In genomic region chr2:3581367-3582262, GRCh38 we compare ENCODE assay signal across 20 cellular contexts. TPM values are rescaled to one million over a fixed set of nuclear protein-coding genes. Genes with fewer than 3 reads are reported as not detected.
DNase-seq lines count a peak whose midpoint lies in the region; ATAC-seq and TF ChIP-seq lines count a peak whose summit lies in the region.
"Had no signal": no experiment of that assay in that cellular context is flagged by ENCODE, and none has a peak within 500 bp of the region (broad histone marks: within the 10 kb centered on the region; RNA-seq: fewer than 3 reads in every experiment).

No MANE protein-coding gene starts in this region.

- no peaks in the 10 kb centered on the region for H3K9me2 ChIP-seq in Karpas-422 (replicated peaks; ENCODE audit: insufficient read depth, low read length)

- no peak overlapping the region for H2AFZ ChIP-seq in Karpas-422 (ENCODE audit: low read length)
- H2AFZ ChIP-seq: neural progenitor cell had no signal

- no peak overlapping the region for H3K4me3 ChIP-seq in Karpas-422 (ENCODE audit: low read length)
- H3K4me3 ChIP-seq: BLaER1, HAP-1, mucosa of descending colon, neural progenitor cell, thyroid gland had no signal

- H3K79me2 ChIP-seq in Karpas-422 (ENCODE audit: low read length): peaks cover 29% of the 10 kb centered on the region

- no peaks in the 10 kb centered on the region for H3K9me3 ChIP-seq in Karpas-422 (ENCODE audit: low read length)
- H3K9me3 ChIP-seq: BLaER1, HAP-1, mucosa of descending colon, thyroid gland had no signal

- no peaks in the 10 kb centered on the region for H3K9me3 Mint-ChIP-seq in activated naive CD8-positive, alpha-beta T cell treated with anti-CD3 and anti-CD28 coated beads, Interleukin-2, amount 50 U/mL, for 24 hours
- no peaks in the 10 kb centered on the region for H3K9me3 Mint-ChIP-seq in type B pancreatic cell
- H3K9me3 Mint-ChIP-seq: neural progenitor cell had no signal

- peaks cover 42% of the 10 kb centered on the region for H4K20me1 ChIP-seq in Karpas-422 (ENCODE audit: insufficient read depth, low read depth, low read length)

- H3K27ac ChIP-seq in 22Rv1 (0 out of 2 replicates have a peak overlapping the region, but pooled peaks have one; percentile 3), Karpas-422 (ENCODE audit: low read length) (no peak overlapping the region)
- H3K27ac ChIP-seq: BLaER1, HL-60, KMS-11, neural progenitor cell, thyroid gland had no signal

- H3K27me3 ChIP-seq in Karpas-422 (ENCODE audit: low read length): no peaks in the 10 kb centered on the region
- H3K27me3 ChIP-seq: BLaER1, neural progenitor cell, thyroid gland had no signal

- peaks cover 52% of the 10 kb centered on the region for H3K36me3 ChIP-seq in Karpas-422 (ENCODE audit: insufficient read depth, low read length)

- DNase-seq in DMS 273 (lab: John Stamatoyannopoulos, UW; ENCODE audit: unreplicated experiment) (peak; percentile 68), DMS 273 treated with DMSO at 0.1 percent for 48 hours (lab: John Stamatoyannopoulos, UW) (no peak), Karpas-422 (peak; percentile 53), GM20000 (ENCODE audit: low spot score) (no peak), type B pancreatic cell (ENCODE audit: extremely low spot score, unreplicated experiment) (no peak)
- no peak for DNase-seq in activated naive CD8-positive, alpha-beta T cell treated with anti-CD3 and anti-CD28 coated beads, Interleukin-2, amount 50 U/mL, for 24 hours
- DNase-seq: 8988T; amygdala; cerebellar nuclear complex; effector memory CD4-positive, alpha-beta T cell; mucosa of descending colon; thyroid gland had no signal

- H3K27ac Mint-ChIP-seq in activated naive CD8-positive, alpha-beta T cell treated with anti-CD3 and anti-CD28 coated beads, Interleukin-2, amount 50 U/mL, for 24 hours: peak overlapping the region; percentile 26
- H3K27ac Mint-ChIP-seq in type B pancreatic cell: no peak overlapping the region
- H3K27ac Mint-ChIP-seq: neural progenitor cell had no signal

- H3K4me3 Mint-ChIP-seq in activated naive CD8-positive, alpha-beta T cell treated with anti-CD3 and anti-CD28 coated beads, Interleukin-2, amount 50 U/mL, for 24 hours: no peak overlapping the region
- no peak overlapping the region for H3K4me3 Mint-ChIP-seq in type B pancreatic cell
- H3K4me3 Mint-ChIP-seq: neural progenitor cell had no signal

- H3K4me1 ChIP-seq in Karpas-422 (ENCODE audit: low read length): peaks cover 30% of the 10 kb centered on the region

- peaks cover 48% of the 10 kb centered on the region for H3K4me1 Mint-ChIP-seq in activated naive CD8-positive, alpha-beta T cell treated with anti-CD3 and anti-CD28 coated beads, Interleukin-2, amount 50 U/mL, for 24 hours
- peaks cover 37% of the 10 kb centered on the region for H3K4me1 Mint-ChIP-seq in type B pancreatic cell (ENCODE audit: unreplicated experiment)

- ATAC-seq in activated naive CD8-positive, alpha-beta T cell treated with anti-CD3 and anti-CD28 coated beads, Interleukin-2, amount 50 U/mL, for 24 hours: no peak
- ATAC-seq in HG03354 (IDR thresholded peaks at IDR 0.05; ENCODE audit: poor library complexity, severe bottlenecking, unreplicated experiment): no peak
- ATAC-seq: mucosa of descending colon had no signal

- H3K27me3 Mint-ChIP-seq in activated naive CD8-positive, alpha-beta T cell treated with anti-CD3 and anti-CD28 coated beads, Interleukin-2, amount 50 U/mL, for 24 hours: no peaks in the 10 kb centered on the region
- no peaks in the 10 kb centered on the region for H3K27me3 Mint-ChIP-seq in type B pancreatic cell

- H3K36me3 Mint-ChIP-seq in activated naive CD8-positive, alpha-beta T cell treated with anti-CD3 and anti-CD28 coated beads, Interleukin-2, amount 50 U/mL, for 24 hours (ENCODE audit: low read depth): peaks cover 76% of the 10 kb centered on the region
- H3K36me3 Mint-ChIP-seq in type B pancreatic cell: peaks cover 52% of the 10 kb centered on the region

- no peak overlapping the region for H3K9ac ChIP-seq in Karpas-422 (ENCODE audit: low read length)
- H3K9ac ChIP-seq: BLaER1, KMS-11, neural progenitor cell had no signal

- H3K4me2 ChIP-seq in Karpas-422 (ENCODE audit: low read depth, low read length, poor library complexity, severe bottlenecking): no peak overlapping the region
- H3K4me2 ChIP-seq: BLaER1, KMS-11, neural progenitor cell had no signal

- TF ChIP-seq CTCF in 22Rv1 (IDR thresholded peaks at IDR 0.05): no peak
- no peak for TF ChIP-seq CTCF in GM20000 (IDR thresholded peaks at IDR 0.05; ENCODE audit: extremely low read depth, missing control alignments)
- TF ChIP-seq CTCF in type B pancreatic cell (conservative IDR thresholded peaks at IDR 0.05): no peak

RNA-seq across cellular contexts. Expression of gene RPS7, which starts 6.6 kb away (rescaled TPM):
- total RNA-seq in Karpas-422 (2014; rRNA removed; shearing (Covaris generic); ENCODE audit: low replicate concordance): 3,591 and 3,631 TPM in 2 replicates
- total RNA-seq in type B pancreatic cell (ENCODE audit: low replicate concordance): 1,678 and 1,855 TPM in 2 replicates

RNA-seq across cellular contexts. Expression of gene COLEC11, which starts 13.3 kb away (rescaled TPM):
- total RNA-seq in Karpas-422 (2014; rRNA removed; shearing (Covaris generic); ENCODE audit: low replicate concordance): not detected in 2 replicates
- total RNA-seq in type B pancreatic cell (ENCODE audit: low replicate concordance): 0.33 and 0.63 TPM in 2 replicates
- total RNA-seq: renal cortical epithelial cell had no signal

RNA-seq across cellular contexts. Expression of gene RNASEH1, which starts 23.5 kb away (rescaled TPM):
- 20.4 and 33.9 TPM in 2 replicates for total RNA-seq in Karpas-422 (2014; rRNA removed; shearing (Covaris generic); ENCODE audit: low replicate concordance)
- total RNA-seq in type B pancreatic cell (ENCODE audit: low replicate concordance): 19.3 and 21.7 TPM in 2 replicates

Comparison
In these comparisons a context has a peak if more than half of its experiments do, and no peak if none do; other contexts are left out.
1. DNase-seq: peak in DMS 273 (single experiment) and Karpas-422 (single experiment); none in DMS 273 treated with DMSO at 0.1 percent for 48 hours (single experiment), activated naive CD8-positive, alpha-beta T cell treated with anti-CD3 and anti-CD28 coated beads, Interleukin-2, amount 50 U/mL, for 24 hours (single experiment), GM20000 (single experiment) and type B pancreatic cell (single experiment).